Comparison of ENCODE assay signal across 1 cellular context in the genomic region with DNA sequence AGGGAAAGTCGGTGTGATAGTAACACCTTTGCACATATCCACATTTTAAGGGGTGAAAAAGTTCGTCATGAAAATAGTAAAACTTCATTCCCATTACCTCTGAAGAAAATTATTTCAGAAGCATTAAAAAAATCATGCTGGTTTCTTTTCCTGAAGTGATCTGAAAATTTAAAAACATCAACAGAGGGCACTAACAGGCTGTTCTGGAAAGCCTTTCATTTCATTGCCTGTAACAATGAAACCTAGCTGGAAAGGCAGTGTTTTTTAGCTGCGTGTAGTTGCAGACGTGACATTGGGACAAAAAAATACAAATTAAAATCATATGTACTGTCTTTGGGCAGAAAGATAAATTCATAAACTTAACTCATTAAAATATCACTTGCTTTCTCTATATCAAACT.
TF ChIP-seq lines count a peak whose summit lies in the region.

No MANE protein-coding gene starts in this region.

TF ChIP-seq in K562, 482 proteins besides CTCF, POLR2A, EP300 and RAD21 (continued from another document):
- TF ChIP-seq, protein P1, sequence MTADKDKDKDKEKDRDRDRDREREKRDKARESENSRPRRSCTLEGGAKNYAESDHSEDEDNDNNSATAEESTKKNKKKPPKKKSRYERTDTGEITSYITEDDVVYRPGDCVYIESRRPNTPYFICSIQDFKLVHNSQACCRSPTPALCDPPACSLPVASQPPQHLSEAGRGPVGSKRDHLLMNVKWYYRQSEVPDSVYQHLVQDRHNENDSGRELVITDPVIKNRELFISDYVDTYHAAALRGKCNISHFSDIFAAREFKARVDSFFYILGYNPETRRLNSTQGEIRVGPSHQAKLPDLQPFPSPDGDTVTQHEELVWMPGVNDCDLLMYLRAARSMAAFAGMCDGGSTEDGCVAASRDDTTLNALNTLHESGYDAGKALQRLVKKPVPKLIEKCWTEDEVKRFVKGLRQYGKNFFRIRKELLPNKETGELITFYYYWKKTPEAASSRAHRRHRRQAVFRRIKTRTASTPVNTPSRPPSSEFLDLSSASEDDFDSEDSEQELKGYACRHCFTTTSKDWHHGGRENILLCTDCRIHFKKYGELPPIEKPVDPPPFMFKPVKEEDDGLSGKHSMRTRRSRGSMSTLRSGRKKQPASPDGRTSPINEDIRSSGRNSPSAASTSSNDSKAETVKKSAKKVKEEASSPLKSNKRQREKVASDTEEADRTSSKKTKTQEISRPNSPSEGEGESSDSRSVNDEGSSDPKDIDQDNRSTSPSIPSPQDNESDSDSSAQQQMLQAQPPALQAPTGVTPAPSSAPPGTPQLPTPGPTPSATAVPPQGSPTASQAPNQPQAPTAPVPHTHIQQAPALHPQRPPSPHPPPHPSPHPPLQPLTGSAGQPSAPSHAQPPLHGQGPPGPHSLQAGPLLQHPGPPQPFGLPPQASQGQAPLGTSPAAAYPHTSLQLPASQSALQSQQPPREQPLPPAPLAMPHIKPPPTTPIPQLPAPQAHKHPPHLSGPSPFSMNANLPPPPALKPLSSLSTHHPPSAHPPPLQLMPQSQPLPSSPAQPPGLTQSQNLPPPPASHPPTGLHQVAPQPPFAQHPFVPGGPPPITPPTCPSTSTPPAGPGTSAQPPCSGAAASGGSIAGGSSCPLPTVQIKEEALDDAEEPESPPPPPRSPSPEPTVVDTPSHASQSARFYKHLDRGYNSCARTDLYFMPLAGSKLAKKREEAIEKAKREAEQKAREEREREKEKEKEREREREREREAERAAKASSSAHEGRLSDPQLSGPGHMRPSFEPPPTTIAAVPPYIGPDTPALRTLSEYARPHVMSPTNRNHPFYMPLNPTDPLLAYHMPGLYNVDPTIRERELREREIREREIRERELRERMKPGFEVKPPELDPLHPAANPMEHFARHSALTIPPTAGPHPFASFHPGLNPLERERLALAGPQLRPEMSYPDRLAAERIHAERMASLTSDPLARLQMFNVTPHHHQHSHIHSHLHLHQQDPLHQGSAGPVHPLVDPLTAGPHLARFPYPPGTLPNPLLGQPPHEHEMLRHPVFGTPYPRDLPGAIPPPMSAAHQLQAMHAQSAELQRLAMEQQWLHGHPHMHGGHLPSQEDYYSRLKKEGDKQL (CRISPR knock-in tag; IDR thresholded peaks at IDR 0.05; ENCODE audit: borderline replicate concordance) = no peak
- TF ChIP-seq L3MBTL2 (IDR thresholded peaks at IDR 0.05) (no peak), KDM2B (CRISPR knock-in tag; IDR thresholded peaks at IDR 0.05) (no peak), CHD2 (IDR thresholded peaks at IDR 0.05; ENCODE audit: low read depth, low read length) (no peak), TGIF2 (CRISPR knock-in tag; IDR thresholded peaks at IDR 0.05) (no peak), DNMT1 (IDR thresholded peaks at IDR 0.05) (no peak), PHB2 (IDR thresholded peaks at IDR 0.05; ENCODE audit: low read depth) (no peak), GABPB2 (CRISPR knock-in tag; conservative IDR thresholded peaks at IDR 0.05) (no peak), ZNF282 (CRISPR knock-in tag; IDR thresholded peaks at IDR 0.05) (no peak)
- TF ChIP-seq, protein P2, sequence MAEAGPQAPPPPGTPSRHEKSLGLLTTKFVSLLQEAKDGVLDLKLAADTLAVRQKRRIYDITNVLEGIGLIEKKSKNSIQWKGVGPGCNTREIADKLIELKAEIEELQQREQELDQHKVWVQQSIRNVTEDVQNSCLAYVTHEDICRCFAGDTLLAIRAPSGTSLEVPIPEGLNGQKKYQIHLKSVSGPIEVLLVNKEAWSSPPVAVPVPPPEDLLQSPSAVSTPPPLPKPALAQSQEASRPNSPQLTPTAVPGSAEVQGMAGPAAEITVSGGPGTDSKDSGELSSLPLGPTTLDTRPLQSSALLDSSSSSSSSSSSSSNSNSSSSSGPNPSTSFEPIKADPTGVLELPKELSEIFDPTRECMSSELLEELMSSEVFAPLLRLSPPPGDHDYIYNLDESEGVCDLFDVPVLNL (CRISPR knock-in tag; IDR thresholded peaks at IDR 0.05; ENCODE audit: low read depth) = no peak
